Comparison of ENCODE assay signal across 8 cellular contexts in genomic region chr4:145808021-145808650, GRCh38.
DNase-seq lines count a peak whose midpoint lies in the region; ATAC-seq and TF ChIP-seq lines count a peak whose summit lies in the region.

No MANE protein-coding gene starts in this region.

- H3K9me3 Mint-ChIP-seq in WTC11 = peaks cover 31% of the 10 kb centered on the region

- H3K4me3 ChIP-seq in fibroblast of the aortic adventitia (ENCODE audit: low read depth, low read length) = no peak overlapping the region

- in situ Hi-C loops in Caki2 (cut with HindIII; ENCODE audit: low pct_unique_long_range_greater_than_20kb, low sequenced_read_pairs) = no loop called here

- peaks cover 36% of the 10 kb centered on the region for H3K4me1 Mint-ChIP-seq in WTC11

- H3K36me3 Mint-ChIP-seq in WTC11 = peaks cover 60% of the 10 kb centered on the region

- CTCF ChIA-PET in WTC11 (lab: Charles Lee) = no interaction called here

- H3K27me3 Mint-ChIP-seq in WTC11 (ENCODE audit: low read depth) = no peaks in the 10 kb centered on the region

- TF ChIP-seq CTCF in WTC11 (IDR thresholded peaks at IDR 0.05) = no peak
- no peak for TF ChIP-seq CTCF in fibroblast of the aortic adventitia (IDR thresholded peaks at IDR 0.05; ENCODE audit: insufficient read depth, low read length)

- POLR2A ChIA-PET in WTC11 (lab: Charles Lee) = no interaction called here

- peak; percentile 58 for ATAC-seq in GM19372 (IDR thresholded peaks at IDR 0.05; ENCODE audit: low read depth, unreplicated experiment)
- ATAC-seq in HG03175 (IDR thresholded peaks at IDR 0.05; ENCODE audit: unreplicated experiment) = peak; percentile 64
- peak; percentile 36 for ATAC-seq in WTC11

- H3K27ac Mint-ChIP-seq in WTC11 = peak overlapping the region; percentile 50; the same call in 1 of the 2 replicates

- DNase-seq in Caki2 (ENCODE audit: low read depth) = peak; percentile 95
- DNase-seq in WTC11 (ENCODE audit: low spot score) = no peak
- peak; percentile 92 for DNase-seq in fibroblast of the aortic adventitia (ENCODE audit: low read depth)
- DNase-seq in stimulated activated CD4-positive, alpha-beta T cell treated with anti-CD3 and anti-CD28 coated beads, Interleukin-15, amount 100 ng/mL, for 48 hours (ENCODE audit: low read depth in 2 of 2) = peak; percentile 35 to 41
- no peak for DNase-seq in RPMI8226
- no peak for DNase-seq in effector CD8-positive, alpha-beta T cell (lab: John Stamatoyannopoulos, UW)

- no peak overlapping the region for H3K4me3 Mint-ChIP-seq in WTC11

TF ChIP-seq in WTC11, 78 proteins besides CTCF, POLR2A, EP300 and RAD21 (continues in another document):
- TF ChIP-seq SP1 (CRISPR knock-in tag; conservative IDR thresholded peaks at IDR 0.05) = no peak
- TF ChIP-seq, protein P1, sequence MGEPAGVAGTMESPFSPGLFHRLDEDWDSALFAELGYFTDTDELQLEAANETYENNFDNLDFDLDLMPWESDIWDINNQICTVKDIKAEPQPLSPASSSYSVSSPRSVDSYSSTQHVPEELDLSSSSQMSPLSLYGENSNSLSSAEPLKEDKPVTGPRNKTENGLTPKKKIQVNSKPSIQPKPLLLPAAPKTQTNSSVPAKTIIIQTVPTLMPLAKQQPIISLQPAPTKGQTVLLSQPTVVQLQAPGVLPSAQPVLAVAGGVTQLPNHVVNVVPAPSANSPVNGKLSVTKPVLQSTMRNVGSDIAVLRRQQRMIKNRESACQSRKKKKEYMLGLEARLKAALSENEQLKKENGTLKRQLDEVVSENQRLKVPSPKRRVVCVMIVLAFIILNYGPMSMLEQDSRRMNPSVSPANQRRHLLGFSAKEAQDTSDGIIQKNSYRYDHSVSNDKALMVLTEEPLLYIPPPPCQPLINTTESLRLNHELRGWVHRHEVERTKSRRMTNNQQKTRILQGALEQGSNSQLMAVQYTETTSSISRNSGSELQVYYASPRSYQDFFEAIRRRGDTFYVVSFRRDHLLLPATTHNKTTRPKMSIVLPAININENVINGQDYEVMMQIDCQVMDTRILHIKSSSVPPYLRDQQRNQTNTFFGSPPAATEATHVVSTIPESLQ (CRISPR knock-in tag; IDR thresholded peaks at IDR 0.05) = no peak
- TF ChIP-seq USF1 (CRISPR knock-in tag; IDR thresholded peaks at IDR 0.05) = no peak
- no peak for TF ChIP-seq OVOL2 (CRISPR knock-in tag; IDR thresholded peaks at IDR 0.05; ENCODE audit: borderline replicate concordance)
- no peak for TF ChIP-seq ERG (CRISPR knock-in tag; IDR thresholded peaks at IDR 0.05)
- TF ChIP-seq ZMAT4 (CRISPR knock-in tag; IDR thresholded peaks at IDR 0.05) = no peak
- no peak for TF ChIP-seq PRDM15 (CRISPR knock-in tag; IDR thresholded peaks at IDR 0.05)
- TF ChIP-seq NFYB (CRISPR knock-in tag; conservative IDR thresholded peaks at IDR 0.05; ENCODE audit: low read depth) = no peak
- TF ChIP-seq ZNF121 (CRISPR knock-in tag; IDR thresholded peaks at IDR 0.05) = no peak
- no peak for TF ChIP-seq E2F5 (CRISPR knock-in tag; IDR thresholded peaks at IDR 0.05)
- TF ChIP-seq FOXP4 (CRISPR knock-in tag; IDR thresholded peaks at IDR 0.05) = no peak
- no peak for TF ChIP-seq ATF1 (CRISPR knock-in tag; IDR thresholded peaks at IDR 0.05)
- TF ChIP-seq NFE2L1 (CRISPR knock-in tag; IDR thresholded peaks at IDR 0.05) = no peak
- no peak for TF ChIP-seq CREM (CRISPR knock-in tag; IDR thresholded peaks at IDR 0.05)
- TF ChIP-seq ZSCAN18 (CRISPR knock-in tag; IDR thresholded peaks at IDR 0.05) = no peak

Comparison
In these comparisons a context has a peak if more than half of its experiments do, and no peak if none do; other contexts are left out.
1. DNase-seq: peak in Caki2 (single experiment), fibroblast of the aortic adventitia (single experiment) and stimulated activated CD4-positive, alpha-beta T cell treated with anti-CD3 and anti-CD28 coated beads, Interleukin-15, amount 100 ng/mL, for 48 hours (2 of 2); none in WTC11 (single experiment), RPMI8226 (single experiment) and effector CD8-positive, alpha-beta T cell (single experiment).
2. Peak in every context shown above with its lines, with median percentiles within 50 percentile points of each other: ATAC-seq.